1 cellular context compared by ENCODE assay signal in the genomic region with DNA sequence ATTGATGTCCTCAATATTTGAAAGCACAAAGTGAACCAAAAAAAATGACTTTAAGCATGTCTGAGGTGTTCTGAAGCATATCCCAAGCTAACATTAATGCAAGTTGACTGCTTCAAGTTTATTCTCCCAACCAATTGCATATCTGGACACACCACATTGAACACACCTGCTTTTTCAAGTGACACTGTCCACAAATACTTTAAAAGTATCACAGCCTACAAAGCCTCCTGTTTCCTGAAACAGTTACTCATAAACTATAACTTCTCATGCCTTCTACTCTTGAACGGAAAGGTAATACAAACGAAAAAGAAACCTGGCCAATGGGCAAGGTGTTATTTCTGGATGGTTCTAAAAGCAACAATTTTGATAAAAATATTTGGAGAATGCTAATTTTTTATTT.
TF ChIP-seq lines count a peak whose summit lies in the region.

No MANE protein-coding gene starts in this region.

TF ChIP-seq in WTC11, 78 proteins besides CTCF, POLR2A, EP300 and RAD21 (continued from another document):
- TF ChIP-seq, protein P1, sequence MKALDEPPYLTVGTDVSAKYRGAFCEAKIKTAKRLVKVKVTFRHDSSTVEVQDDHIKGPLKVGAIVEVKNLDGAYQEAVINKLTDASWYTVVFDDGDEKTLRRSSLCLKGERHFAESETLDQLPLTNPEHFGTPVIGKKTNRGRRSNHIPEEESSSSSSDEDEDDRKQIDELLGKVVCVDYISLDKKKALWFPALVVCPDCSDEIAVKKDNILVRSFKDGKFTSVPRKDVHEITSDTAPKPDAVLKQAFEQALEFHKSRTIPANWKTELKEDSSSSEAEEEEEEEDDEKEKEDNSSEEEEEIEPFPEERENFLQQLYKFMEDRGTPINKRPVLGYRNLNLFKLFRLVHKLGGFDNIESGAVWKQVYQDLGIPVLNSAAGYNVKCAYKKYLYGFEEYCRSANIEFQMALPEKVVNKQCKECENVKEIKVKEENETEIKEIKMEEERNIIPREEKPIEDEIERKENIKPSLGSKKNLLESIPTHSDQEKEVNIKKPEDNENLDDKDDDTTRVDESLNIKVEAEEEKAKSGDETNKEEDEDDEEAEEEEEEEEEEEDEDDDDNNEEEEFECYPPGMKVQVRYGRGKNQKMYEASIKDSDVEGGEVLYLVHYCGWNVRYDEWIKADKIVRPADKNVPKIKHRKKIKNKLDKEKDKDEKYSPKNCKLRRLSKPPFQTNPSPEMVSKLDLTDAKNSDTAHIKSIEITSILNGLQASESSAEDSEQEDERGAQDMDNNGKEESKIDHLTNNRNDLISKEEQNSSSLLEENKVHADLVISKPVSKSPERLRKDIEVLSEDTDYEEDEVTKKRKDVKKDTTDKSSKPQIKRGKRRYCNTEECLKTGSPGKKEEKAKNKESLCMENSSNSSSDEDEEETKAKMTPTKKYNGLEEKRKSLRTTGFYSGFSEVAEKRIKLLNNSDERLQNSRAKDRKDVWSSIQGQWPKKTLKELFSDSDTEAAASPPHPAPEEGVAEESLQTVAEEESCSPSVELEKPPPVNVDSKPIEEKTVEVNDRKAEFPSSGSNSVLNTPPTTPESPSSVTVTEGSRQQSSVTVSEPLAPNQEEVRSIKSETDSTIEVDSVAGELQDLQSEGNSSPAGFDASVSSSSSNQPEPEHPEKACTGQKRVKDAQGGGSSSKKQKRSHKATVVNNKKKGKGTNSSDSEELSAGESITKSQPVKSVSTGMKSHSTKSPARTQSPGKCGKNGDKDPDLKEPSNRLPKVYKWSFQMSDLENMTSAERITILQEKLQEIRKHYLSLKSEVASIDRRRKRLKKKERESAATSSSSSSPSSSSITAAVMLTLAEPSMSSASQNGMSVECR (CRISPR knock-in tag; IDR thresholded peaks at IDR 0.05; ENCODE audit: borderline replicate concordance): no peak
- TF ChIP-seq, protein P2, sequence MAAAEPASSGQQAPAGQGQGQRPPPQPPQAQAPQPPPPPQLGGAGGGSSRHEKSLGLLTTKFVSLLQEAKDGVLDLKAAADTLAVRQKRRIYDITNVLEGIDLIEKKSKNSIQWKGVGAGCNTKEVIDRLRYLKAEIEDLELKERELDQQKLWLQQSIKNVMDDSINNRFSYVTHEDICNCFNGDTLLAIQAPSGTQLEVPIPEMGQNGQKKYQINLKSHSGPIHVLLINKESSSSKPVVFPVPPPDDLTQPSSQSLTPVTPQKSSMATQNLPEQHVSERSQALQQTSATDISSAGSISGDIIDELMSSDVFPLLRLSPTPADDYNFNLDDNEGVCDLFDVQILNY (CRISPR knock-in tag; IDR thresholded peaks at IDR 0.05): no peak
- TF ChIP-seq ELF4 (CRISPR knock-in tag; IDR thresholded peaks at IDR 0.05; ENCODE audit: low read depth) (no peak), SOX15 (CRISPR knock-in tag; IDR thresholded peaks at IDR 0.05) (no peak), SMAD4 (CRISPR knock-in tag; IDR thresholded peaks at IDR 0.05) (no peak)
